Comparison of ENCODE assay signal across 1 cellular context in genomic region chr14:59463773-59464650, GRCh38.
TF ChIP-seq lines count a peak whose summit lies in the region.

No MANE protein-coding gene starts in this region.

TF ChIP-seq in SK-N-SH treated with all-trans-retinoic acid at 6 μM for 48 hours, 23 proteins besides CTCF, POLR2A, EP300 and RAD21 (continued from another document):
- TF ChIP-seq, protein P1, sequence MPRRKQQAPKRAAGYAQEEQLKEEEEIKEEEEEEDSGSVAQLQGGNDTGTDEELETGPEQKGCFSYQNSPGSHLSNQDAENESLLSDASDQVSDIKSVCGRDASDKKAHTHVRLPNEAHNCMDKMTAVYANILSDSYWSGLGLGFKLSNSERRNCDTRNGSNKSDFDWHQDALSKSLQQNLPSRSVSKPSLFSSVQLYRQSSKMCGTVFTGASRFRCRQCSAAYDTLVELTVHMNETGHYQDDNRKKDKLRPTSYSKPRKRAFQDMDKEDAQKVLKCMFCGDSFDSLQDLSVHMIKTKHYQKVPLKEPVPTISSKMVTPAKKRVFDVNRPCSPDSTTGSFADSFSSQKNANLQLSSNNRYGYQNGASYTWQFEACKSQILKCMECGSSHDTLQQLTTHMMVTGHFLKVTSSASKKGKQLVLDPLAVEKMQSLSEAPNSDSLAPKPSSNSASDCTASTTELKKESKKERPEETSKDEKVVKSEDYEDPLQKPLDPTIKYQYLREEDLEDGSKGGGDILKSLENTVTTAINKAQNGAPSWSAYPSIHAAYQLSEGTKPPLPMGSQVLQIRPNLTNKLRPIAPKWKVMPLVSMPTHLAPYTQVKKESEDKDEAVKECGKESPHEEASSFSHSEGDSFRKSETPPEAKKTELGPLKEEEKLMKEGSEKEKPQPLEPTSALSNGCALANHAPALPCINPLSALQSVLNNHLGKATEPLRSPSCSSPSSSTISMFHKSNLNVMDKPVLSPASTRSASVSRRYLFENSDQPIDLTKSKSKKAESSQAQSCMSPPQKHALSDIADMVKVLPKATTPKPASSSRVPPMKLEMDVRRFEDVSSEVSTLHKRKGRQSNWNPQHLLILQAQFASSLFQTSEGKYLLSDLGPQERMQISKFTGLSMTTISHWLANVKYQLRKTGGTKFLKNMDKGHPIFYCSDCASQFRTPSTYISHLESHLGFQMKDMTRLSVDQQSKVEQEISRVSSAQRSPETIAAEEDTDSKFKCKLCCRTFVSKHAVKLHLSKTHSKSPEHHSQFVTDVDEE (CRISPR knock-in tag; IDR thresholded peaks at IDR 0.05), result no peak
- TF ChIP-seq BACH2 (CRISPR knock-in tag; IDR thresholded peaks at IDR 0.05; ENCODE audit: borderline replicate concordance), result no peak
- TF ChIP-seq PPARA (CRISPR knock-in tag; IDR thresholded peaks at IDR 0.05; ENCODE audit: borderline replicate concordance), result no peak
- TF ChIP-seq, protein P2, sequence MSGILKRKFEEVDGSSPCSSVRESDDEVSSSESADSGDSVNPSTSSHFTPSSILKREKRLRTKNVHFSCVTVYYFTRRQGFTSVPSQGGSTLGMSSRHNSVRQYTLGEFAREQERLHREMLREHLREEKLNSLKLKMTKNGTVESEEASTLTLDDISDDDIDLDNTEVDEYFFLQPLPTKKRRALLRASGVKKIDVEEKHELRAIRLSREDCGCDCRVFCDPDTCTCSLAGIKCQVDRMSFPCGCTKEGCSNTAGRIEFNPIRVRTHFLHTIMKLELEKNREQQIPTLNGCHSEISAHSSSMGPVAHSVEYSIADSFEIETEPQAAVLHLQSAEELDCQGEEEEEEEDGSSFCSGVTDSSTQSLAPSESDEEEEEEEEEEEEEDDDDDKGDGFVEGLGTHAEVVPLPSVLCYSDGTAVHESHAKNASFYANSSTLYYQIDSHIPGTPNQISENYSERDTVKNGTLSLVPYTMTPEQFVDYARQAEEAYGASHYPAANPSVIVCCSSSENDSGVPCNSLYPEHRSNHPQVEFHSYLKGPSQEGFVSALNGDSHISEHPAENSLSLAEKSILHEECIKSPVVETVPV (CRISPR knock-in tag; IDR thresholded peaks at IDR 0.05), result no peak
- TF ChIP-seq, protein P3, sequence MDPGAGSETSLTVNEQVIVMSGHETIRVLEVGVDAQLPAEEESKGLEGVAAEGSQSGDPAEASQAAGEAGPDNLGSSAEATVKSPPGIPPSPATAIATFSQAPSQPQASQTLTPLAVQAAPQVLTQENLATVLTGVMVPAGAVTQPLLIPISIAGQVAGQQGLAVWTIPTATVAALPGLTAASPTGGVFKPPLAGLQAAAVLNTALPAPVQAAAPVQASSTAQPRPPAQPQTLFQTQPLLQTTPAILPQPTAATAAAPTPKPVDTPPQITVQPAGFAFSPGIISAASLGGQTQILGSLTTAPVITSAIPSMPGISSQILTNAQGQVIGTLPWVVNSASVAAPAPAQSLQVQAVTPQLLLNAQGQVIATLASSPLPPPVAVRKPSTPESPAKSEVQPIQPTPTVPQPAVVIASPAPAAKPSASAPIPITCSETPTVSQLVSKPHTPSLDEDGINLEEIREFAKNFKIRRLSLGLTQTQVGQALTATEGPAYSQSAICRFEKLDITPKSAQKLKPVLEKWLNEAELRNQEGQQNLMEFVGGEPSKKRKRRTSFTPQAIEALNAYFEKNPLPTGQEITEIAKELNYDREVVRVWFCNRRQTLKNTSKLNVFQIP (CRISPR knock-in tag; IDR thresholded peaks at IDR 0.05; ENCODE audit: borderline replicate concordance, low read depth), result no peak
- no peak for TF ChIP-seq CSDC2 (CRISPR knock-in tag; IDR thresholded peaks at IDR 0.05)
- TF ChIP-seq GLIS3 (CRISPR knock-in tag; IDR thresholded peaks at IDR 0.05), result no peak
